In genomic region chr11:112024778-112025678, GRCh38 we compare ENCODE assay signal across 8 cellular contexts. TPM values are rescaled to one million over a fixed set of nuclear protein-coding genes. Genes with fewer than 3 reads are reported as not detected.
DNase-seq lines count a peak whose midpoint lies in the region; ATAC-seq, FAIRE-seq and TF ChIP-seq lines count a peak whose summit lies in the region.

Gene DLAT (plus strand): TSS chr11:112025408. CDS start chr11:112025473, 65 bp downstream.

- FAIRE-seq in H1 (lab: Jason Lieb, UNC): peak; percentile 62

- no peak within 1 kb of the TSS for H2BK120ac ChIP-seq in H1 (replicated peaks; ENCODE audit: low read depth, low read length)
- H2BK120ac ChIP-seq in mesenchymal stem cell (ENCODE audit: low read depth, low read length): peak within 1 kb of the TSS; percentile 81

- H3K27ac ChIP-seq in H1 (ENCODE audit: low read depth, low read length): peak within 1 kb of the TSS; percentile 92
- peak within 1 kb of the TSS; percentile 61 for H3K27ac ChIP-seq in mesenchymal stem cell (ENCODE audit: low read length, poor library complexity, severe bottlenecking)

- H2AK5ac ChIP-seq in H1 (ENCODE audit: low read depth, low read length) (no peak within 1 kb of the TSS), mesenchymal stem cell (ENCODE audit: low read length, severe bottlenecking) (no peak within 1 kb of the TSS)

- no peak for TF ChIP-seq CTCF in H1 (IDR thresholded peaks at IDR 0.05; ENCODE audit: control extremely low read depth in 1 of 3, insufficient read depth in 1 of 3, low read depth in 1 of 3, low read length in 3 of 3)

- H3K4me2 ChIP-seq in H1 (ENCODE audit: insufficient read depth in 1 of 2, low read depth in 2 of 2, low read length in 2 of 2) (peak within 1 kb of the TSS; percentile 70 to 82), mesenchymal stem cell (ENCODE audit: low read length, poor library complexity, severe bottlenecking) (peak within 1 kb of the TSS; percentile 70)

- peak within 1 kb of the TSS; percentile 94 for H2AFZ ChIP-seq in H1 (ENCODE audit: low read length)
- H2AFZ ChIP-seq in mesenchymal stem cell (ENCODE audit: low read depth, low read length): peak within 1 kb of the TSS; percentile 97

- H3K23ac ChIP-seq in H1 (ENCODE audit: insufficient read length) (no peak within 1 kb of the TSS), mesenchymal stem cell (ENCODE audit: low read length in 2 of 2) (peak within 1 kb of the TSS in 1 of 2 experiments; percentile 97)

- H3K4me3 ChIP-seq in H1 (ENCODE audit: extremely low read depth in 1 of 4, insufficient read depth in 2 of 4, low read depth in 3 of 4, low read length in 4 of 4): peak within 1 kb of the TSS; percentile 78 to 97 (median 91)
- peak within 1 kb of the TSS; percentile 97 to 98 for H3K4me3 ChIP-seq in mesenchymal stem cell (ENCODE audit: insufficient read depth in 1 of 2, low read depth in 1 of 2, low read length in 2 of 2)

- H3K79me1 ChIP-seq in H1 (ENCODE audit: low read depth, low read length) (no peaks in the 10 kb centered on the region), mesenchymal stem cell (replicated peaks; ENCODE audit: low read length, poor library complexity, severe bottlenecking) (peaks cover 18% of the 10 kb centered on the region)

- POLR2A ChIA-PET in H1 (lab: Charles Lee; ENCODE audit: partially characterized antibody): interaction anchor here (0.8 to 1.4 kb wide), 10 partner anchors 8 to 117 kb away, joined by 3 to 4 read pairs (median 3); partner anchors contain the start of genes SDHD and TIMM8B

- H2BK15ac ChIP-seq in H1 (ENCODE audit: low read length) (0 out of 2 replicates have a peak within 1 kb of the TSS, but pooled peaks have one; percentile 61), mesenchymal stem cell (ENCODE audit: low read depth, poor library complexity, severe bottlenecking) (peak within 1 kb of the TSS; percentile 44)

- H3K23me2 ChIP-seq in H1 (ENCODE audit: low read depth, low read length): peaks cover 10% of the 10 kb centered on the region

- CTCF ChIA-PET in H1 (lab: Charles Lee; ENCODE audit: partially characterized antibody): interaction anchor here (1.1 to 1.6 kb wide), 3 partner anchors 20 to 87 kb away, joined by 3 to 8 read pairs (median 4); no protein-coding TSS in a partner anchor

- H3K18ac ChIP-seq in H1 (ENCODE audit: extremely low read depth, low read length): peak within 1 kb of the TSS; percentile 94
- H3K18ac ChIP-seq in mesenchymal stem cell (ENCODE audit: low read depth in 1 of 2, low read length in 2 of 2): peak within 1 kb of the TSS; percentile 40 to 97

- H3K27me3 ChIP-seq in H1 (replicated peaks in 1 of 4; ENCODE audit: control insufficient read depth in 3 of 4, extremely low read depth in 1 of 4, insufficient read depth in 3 of 4, low read length in 3 of 4): no peaks in the 10 kb centered on the region
- H3K27me3 ChIP-seq in mesenchymal stem cell (ENCODE audit: control insufficient read depth in 1 of 2, insufficient read depth in 1 of 2, low read length in 2 of 2): no peaks in the 10 kb centered on the region

- H4K8ac ChIP-seq in H1 (ENCODE audit: extremely low read depth, insufficient read depth, low read length) (peak within 1 kb of the TSS; percentile 97), mesenchymal stem cell (ENCODE audit: low read length) (peak within 1 kb of the TSS; percentile 85)

- H2BK5ac ChIP-seq in H1 (ENCODE audit: low read depth, low read length) (peak within 1 kb of the TSS; percentile 95), mesenchymal stem cell (ENCODE audit: low read depth, low read length, poor library complexity, severe bottlenecking) (no peak within 1 kb of the TSS)

- peak; percentile 82 to 84 for TF ChIP-seq POLR2A in H1 (IDR thresholded peaks at IDR 0.05; ENCODE audit: control extremely low read depth in 1 of 2, low read depth in 2 of 2, low read length in 2 of 2)

- TF ChIP-seq EP300 in H1 (IDR thresholded peaks at IDR 0.05; ENCODE audit: borderline replicate concordance in 1 of 2, low read depth in 2 of 2, low read length in 2 of 2): no peak

- ATAC-seq in GM19467 (IDR thresholded peaks at IDR 0.05; ENCODE audit: unreplicated experiment): peak; percentile 61

- peaks cover 5 to 10% of the 10 kb centered on the region in 2 experiments for H3K79me2 ChIP-seq in H1 (ENCODE audit: control insufficient read depth in 1 of 2, insufficient read depth in 2 of 2, low read length in 2 of 2)

- H3K36me3 ChIP-seq in H1 (ENCODE audit: control insufficient read depth in 2 of 4, insufficient read depth in 4 of 4, low read length in 3 of 4) (peaks cover 10 to 24% (median 22%) of the 10 kb centered on the region in 4 experiments), mesenchymal stem cell (ENCODE audit: control insufficient read depth in 1 of 2, insufficient read depth in 2 of 2, low read depth in 1 of 2, low read length in 2 of 2) (peaks cover 12 to 42% of the 10 kb centered on the region in 2 experiments)

- H3K9me3 ChIP-seq in H1 (ENCODE audit: insufficient read depth in 2 of 2, low read depth in 1 of 2, low read length in 1 of 2): no peaks in the 10 kb centered on the region
- H3K9me3 ChIP-seq in mesenchymal stem cell (ENCODE audit: control insufficient read depth, low read length): no peaks in the 10 kb centered on the region

- no peak; a peak in 1 of 4 replicates for TF ChIP-seq RAD21 in H1 (IDR thresholded peaks at IDR 0.05 in 1 of 2, conservative IDR thresholded peaks at IDR 0.05 in 1 of 2; ENCODE audit: low read depth in 2 of 2, low read length in 2 of 2)

- peak within 1 kb of the TSS; percentile 48 for H4K91ac ChIP-seq in H1 (replicated peaks; ENCODE audit: insufficient read length, low read length)
- peak within 1 kb of the TSS; percentile 86 for H4K91ac ChIP-seq in mesenchymal stem cell (ENCODE audit: low read length)

- peak within 1 kb of the TSS; percentile 97 for H4K5ac ChIP-seq in H1 (ENCODE audit: insufficient read length, low read depth, low read length)

- H3K4me1 ChIP-seq in H1 (replicated peaks in 1 of 4; ENCODE audit: control insufficient read depth in 3 of 4, insufficient read depth in 4 of 4, low read length in 3 of 4): peaks cover 0 to 3% (median 1%) of the 10 kb centered on the region in 4 experiments; a peak in 1 of 7 replicates
- H3K4me1 ChIP-seq in mesenchymal stem cell (ENCODE audit: control insufficient read depth, insufficient read depth, low read depth, low read length): peaks cover 2% of the 10 kb centered on the region

- H2BK20ac ChIP-seq in H1 (ENCODE audit: low read length): no peak within 1 kb of the TSS

- H3K56ac ChIP-seq in H1 (replicated peaks; ENCODE audit: insufficient read length, low read depth, low read length): peak within 1 kb of the TSS; percentile 90

- peak within 1 kb of the TSS; percentile 80; the same call in 1 of the 2 replicates for H2BK12ac ChIP-seq in H1 (ENCODE audit: low read depth, low read length)
- peak within 1 kb of the TSS; percentile 23 to 64 for H2BK12ac ChIP-seq in mesenchymal stem cell (ENCODE audit: low read length in 2 of 2)

- DNase-seq in CMK (ENCODE audit: low read depth) (peak; percentile 92), HS-27A (ENCODE audit: low read depth) (peak; percentile 51), H1 (ENCODE audit: low read depth in 1 of 2, low spot score in 2 of 2) (peak; percentile 81 to 97), mesenchymal stem cell (peak; percentile 87)
- peak; percentile 71 for DNase-seq in NK-92 treated with Interleukin-12 subunit alpha and Interleukin-12 subunit beta, amount 100 ng/mL, for 24 hours (lab: John Stamatoyannopoulos, UW)
- DNase-seq in activated CD8-positive, alpha-beta memory T cell treated with anti-CD3 and anti-CD28 coated beads for 24 hours: peak; percentile 95
- peak; percentile 57 for DNase-seq in stimulated activated CD8-positive, alpha-beta memory T cell treated with anti-CD3 and anti-CD28 coated beads, Interleukin-15, amount 100 ng/mL, for 1 hour (ENCODE audit: low read depth)

- no peaks in the 10 kb centered on the region for H4K20me1 ChIP-seq in H1 (replicated peaks in 1 of 2; ENCODE audit: control insufficient read depth in 1 of 2, insufficient read depth in 2 of 2, low read length in 2 of 2)

- 2% methylated on average over 65 of the region's 71 CpGs; no CpG with 5 or more reads in 1 of the 2 experiments for WGBS in H1 (ENCODE audit: extremely low coverage in 1 of 2, insufficient coverage in 1 of 2, insufficient read length in 1 of 2, insufficient replicate concordance in 2 of 2, low coverage in 1 of 2, low lambda C conversion rate in 2 of 2, missing lambda C conversion rate in 1 of 2), 2 experiments
- WGBS in mesenchymal stem cell: under 1% methylated on average over 71 of the region's 71 CpGs

- H3K4ac ChIP-seq in H1 (replicated peaks; ENCODE audit: insufficient read length, low read depth, low read length): peak within 1 kb of the TSS; percentile 74
- H3K4ac ChIP-seq in mesenchymal stem cell (ENCODE audit: low read depth in 1 of 2, low read length in 2 of 2): peak within 1 kb of the TSS; percentile 96 to 97

- H3K14ac ChIP-seq in H1 (ENCODE audit: insufficient read length) (no peak within 1 kb of the TSS), mesenchymal stem cell (ENCODE audit: low read length in 2 of 2) (peak within 1 kb of the TSS in 1 of 2 experiments; percentile 94)

- H3K9ac ChIP-seq in H1 (replicated peaks in 1 of 4; ENCODE audit: extremely low read depth in 1 of 4, low read depth in 3 of 4, low read length in 3 of 4): peak within 1 kb of the TSS; percentile 74 to 93 (median 92)
- H3K9ac ChIP-seq in mesenchymal stem cell (ENCODE audit: low read length): peak within 1 kb of the TSS; percentile 92

TF ChIP-seq in H1, 55 proteins besides CTCF, POLR2A, EP300 and RAD21 (continues in another document):
- TF ChIP-seq BRCA1 (IDR thresholded peaks at IDR 0.05; ENCODE audit: low read depth, low read length) (no peak), CREB1 (IDR thresholded peaks at IDR 0.05) (peak; percentile 68), CTBP2 (IDR thresholded peaks at IDR 0.05; ENCODE audit: borderline replicate concordance, insufficient read depth, insufficient read length, low read length) (no peak)
- TF ChIP-seq, protein P1, sequence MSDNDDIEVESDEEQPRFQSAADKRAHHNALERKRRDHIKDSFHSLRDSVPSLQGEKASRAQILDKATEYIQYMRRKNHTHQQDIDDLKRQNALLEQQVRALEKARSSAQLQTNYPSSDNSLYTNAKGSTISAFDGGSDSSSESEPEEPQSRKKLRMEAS (IDR thresholded peaks at IDR 0.05): peak; percentile 81

RNA-seq across cellular contexts. Expression of gene DLAT, which starts in this region (rescaled TPM):
- total RNA-seq in H1 (2021; fragmentation: NEBNext Ultra II Directional; extraction: Animal tissue kit (Norgen Biotek cat#: 25700)): 61.2 and 66.2 TPM in 2 replicates
- polyA plus RNA-seq in H1 (2011; rRNA removed): 17.3 and 23.1 TPM in 2 replicates
- polyA plus RNA-seq in H1 (2011; cell fraction: cytosol; rRNA removed): 27.8 TPM
- 18.5 TPM for polyA plus RNA-seq in H1 (2011; cell fraction: nucleus; rRNA removed)
- 33.2 to 40.8 TPM (median 37.6 TPM) in 4 replicates for polyA plus RNA-seq in H1 (2012, experiment 1 of 2)
- 9.9 TPM for polyA plus RNA-seq in H1 (2012, experiment 2 of 2)
- polyA plus RNA-seq in H1 (2013, experiment 1 of 2): 34.8 TPM
- polyA plus RNA-seq in H1 (2013, experiment 2 of 2): 34.4 TPM
- 43.1 and 43.7 TPM in 2 replicates for polyA minus RNA-seq in H1 (2011; rRNA and poly(A)+ RNA removed)
- 29.4 TPM for polyA minus RNA-seq in H1 (2011; cell fraction: cytosol; rRNA and poly(A)+ RNA removed)
- polyA minus RNA-seq in H1 (2011; cell fraction: nucleus; rRNA and poly(A)+ RNA removed): 33.4 TPM
- 25.9 TPM for polyA plus RNA-seq in mesenchymal stem cell (2013, experiment 1 of 2)
- 25.7 TPM for polyA plus RNA-seq in mesenchymal stem cell (2013, experiment 2 of 2)

Comparison
In these comparisons a context has a peak if more than half of its experiments do, and no peak if none do; other contexts are left out.
1. Peak in every context shown above with its lines: DNase-seq, ATAC-seq, H3K4me3 ChIP-seq and H3K27ac ChIP-seq.